In genomic region chr11:36218283-36218921, GRCh38 we compare ENCODE assay signal across 3 cellular contexts.
TF ChIP-seq lines count a peak whose summit lies in the region.

No MANE protein-coding gene starts in this region.

TF ChIP-seq in liver, 16 proteins besides CTCF, POLR2A, EP300 and RAD21 (continued from another document):
- peak; percentile 32 to 63 for TF ChIP-seq RXRA (IDR thresholded peaks at IDR 0.05)
- TF ChIP-seq JUND (IDR thresholded peaks at IDR 0.05) = peak in 1 of 2 donors; percentile 69
- no peak for TF ChIP-seq EGR1 (IDR thresholded peaks at IDR 0.05; ENCODE audit: low read depth in 2 of 2)
- no peak for TF ChIP-seq FOXA1 (IDR thresholded peaks at IDR 0.05)
- peak; percentile 36 for TF ChIP-seq HNF4G (IDR thresholded peaks at IDR 0.05)
- TF ChIP-seq, protein P1, sequence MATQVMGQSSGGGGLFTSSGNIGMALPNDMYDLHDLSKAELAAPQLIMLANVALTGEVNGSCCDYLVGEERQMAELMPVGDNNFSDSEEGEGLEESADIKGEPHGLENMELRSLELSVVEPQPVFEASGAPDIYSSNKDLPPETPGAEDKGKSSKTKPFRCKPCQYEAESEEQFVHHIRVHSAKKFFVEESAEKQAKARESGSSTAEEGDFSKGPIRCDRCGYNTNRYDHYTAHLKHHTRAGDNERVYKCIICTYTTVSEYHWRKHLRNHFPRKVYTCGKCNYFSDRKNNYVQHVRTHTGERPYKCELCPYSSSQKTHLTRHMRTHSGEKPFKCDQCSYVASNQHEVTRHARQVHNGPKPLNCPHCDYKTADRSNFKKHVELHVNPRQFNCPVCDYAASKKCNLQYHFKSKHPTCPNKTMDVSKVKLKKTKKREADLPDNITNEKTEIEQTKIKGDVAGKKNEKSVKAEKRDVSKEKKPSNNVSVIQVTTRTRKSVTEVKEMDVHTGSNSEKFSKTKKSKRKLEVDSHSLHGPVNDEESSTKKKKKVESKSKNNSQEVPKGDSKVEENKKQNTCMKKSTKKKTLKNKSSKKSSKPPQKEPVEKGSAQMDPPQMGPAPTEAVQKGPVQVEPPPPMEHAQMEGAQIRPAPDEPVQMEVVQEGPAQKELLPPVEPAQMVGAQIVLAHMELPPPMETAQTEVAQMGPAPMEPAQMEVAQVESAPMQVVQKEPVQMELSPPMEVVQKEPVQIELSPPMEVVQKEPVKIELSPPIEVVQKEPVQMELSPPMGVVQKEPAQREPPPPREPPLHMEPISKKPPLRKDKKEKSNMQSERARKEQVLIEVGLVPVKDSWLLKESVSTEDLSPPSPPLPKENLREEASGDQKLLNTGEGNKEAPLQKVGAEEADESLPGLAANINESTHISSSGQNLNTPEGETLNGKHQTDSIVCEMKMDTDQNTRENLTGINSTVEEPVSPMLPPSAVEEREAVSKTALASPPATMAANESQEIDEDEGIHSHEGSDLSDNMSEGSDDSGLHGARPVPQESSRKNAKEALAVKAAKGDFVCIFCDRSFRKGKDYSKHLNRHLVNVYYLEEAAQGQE (IDR thresholded peaks at IDR 0.05) = no peak
- TF ChIP-seq, protein P2, sequence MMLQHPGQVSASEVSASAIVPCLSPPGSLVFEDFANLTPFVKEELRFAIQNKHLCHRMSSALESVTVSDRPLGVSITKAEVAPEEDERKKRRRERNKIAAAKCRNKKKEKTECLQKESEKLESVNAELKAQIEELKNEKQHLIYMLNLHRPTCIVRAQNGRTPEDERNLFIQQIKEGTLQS (IDR thresholded peaks at IDR 0.05) = peak; percentile 85
- TF ChIP-seq TAF1 (conservative IDR thresholded peaks at IDR 0.05) = no peak
- TF ChIP-seq YY1 (IDR thresholded peaks at IDR 0.05) = peak; percentile 18

TF ChIP-seq in HepG2, 621 proteins besides CTCF, POLR2A, EP300 and RAD21 (continued from another document):
- TF ChIP-seq HMGXB4 (CRISPR knock-in tag; IDR thresholded peaks at IDR 0.05; ENCODE audit: borderline replicate concordance in 1 of 2, low read depth in 1 of 2) (no peak), ISX (CRISPR knock-in tag; conservative IDR thresholded peaks at IDR 0.05) (no peak), TRIM24 (CRISPR knock-in tag; IDR thresholded peaks at IDR 0.05) (no peak), SP140L (CRISPR knock-in tag; IDR thresholded peaks at IDR 0.05; ENCODE audit: borderline replicate concordance) (no peak), KDM2A (CRISPR knock-in tag; IDR thresholded peaks at IDR 0.05; ENCODE audit: borderline replicate concordance, low read depth) (no peak), KAT7 (CRISPR knock-in tag; IDR thresholded peaks at IDR 0.05; ENCODE audit: borderline replicate concordance) (no peak), MYNN (CRISPR knock-in tag; IDR thresholded peaks at IDR 0.05; ENCODE audit: low read depth) (no peak), KDM5B (CRISPR knock-in tag; IDR thresholded peaks at IDR 0.05; ENCODE audit: borderline replicate concordance) (no peak), ZNF790 (CRISPR knock-in tag; IDR thresholded peaks at IDR 0.05; ENCODE audit: borderline replicate concordance) (no peak), AGO1 (IDR thresholded peaks at IDR 0.05; ENCODE audit: low read depth, low read length, poor library complexity, severe bottlenecking) (no peak), NCOA1 (CRISPR knock-in tag; IDR thresholded peaks at IDR 0.05) (no peak), ZFP36L2 (CRISPR knock-in tag; IDR thresholded peaks at IDR 0.05) (no peak)
- TF ChIP-seq, protein P3, sequence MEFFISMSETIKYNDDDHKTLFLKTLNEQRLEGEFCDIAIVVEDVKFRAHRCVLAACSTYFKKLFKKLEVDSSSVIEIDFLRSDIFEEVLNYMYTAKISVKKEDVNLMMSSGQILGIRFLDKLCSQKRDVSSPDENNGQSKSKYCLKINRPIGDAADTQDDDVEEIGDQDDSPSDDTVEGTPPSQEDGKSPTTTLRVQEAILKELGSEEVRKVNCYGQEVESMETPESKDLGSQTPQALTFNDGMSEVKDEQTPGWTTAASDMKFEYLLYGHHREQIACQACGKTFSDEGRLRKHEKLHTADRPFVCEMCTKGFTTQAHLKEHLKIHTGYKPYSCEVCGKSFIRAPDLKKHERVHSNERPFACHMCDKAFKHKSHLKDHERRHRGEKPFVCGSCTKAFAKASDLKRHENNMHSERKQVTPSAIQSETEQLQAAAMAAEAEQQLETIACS (CRISPR knock-in tag; IDR thresholded peaks at IDR 0.05) = no peak

TF ChIP-seq in SK-N-SH treated with all-trans-retinoic acid at 6 μM for 48 hours, 23 proteins besides CTCF, POLR2A, EP300 and RAD21 (continued from another document):
- TF ChIP-seq, protein P4, sequence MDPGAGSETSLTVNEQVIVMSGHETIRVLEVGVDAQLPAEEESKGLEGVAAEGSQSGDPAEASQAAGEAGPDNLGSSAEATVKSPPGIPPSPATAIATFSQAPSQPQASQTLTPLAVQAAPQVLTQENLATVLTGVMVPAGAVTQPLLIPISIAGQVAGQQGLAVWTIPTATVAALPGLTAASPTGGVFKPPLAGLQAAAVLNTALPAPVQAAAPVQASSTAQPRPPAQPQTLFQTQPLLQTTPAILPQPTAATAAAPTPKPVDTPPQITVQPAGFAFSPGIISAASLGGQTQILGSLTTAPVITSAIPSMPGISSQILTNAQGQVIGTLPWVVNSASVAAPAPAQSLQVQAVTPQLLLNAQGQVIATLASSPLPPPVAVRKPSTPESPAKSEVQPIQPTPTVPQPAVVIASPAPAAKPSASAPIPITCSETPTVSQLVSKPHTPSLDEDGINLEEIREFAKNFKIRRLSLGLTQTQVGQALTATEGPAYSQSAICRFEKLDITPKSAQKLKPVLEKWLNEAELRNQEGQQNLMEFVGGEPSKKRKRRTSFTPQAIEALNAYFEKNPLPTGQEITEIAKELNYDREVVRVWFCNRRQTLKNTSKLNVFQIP (CRISPR knock-in tag; IDR thresholded peaks at IDR 0.05; ENCODE audit: borderline replicate concordance, low read depth) = no peak
- TF ChIP-seq, protein P5, sequence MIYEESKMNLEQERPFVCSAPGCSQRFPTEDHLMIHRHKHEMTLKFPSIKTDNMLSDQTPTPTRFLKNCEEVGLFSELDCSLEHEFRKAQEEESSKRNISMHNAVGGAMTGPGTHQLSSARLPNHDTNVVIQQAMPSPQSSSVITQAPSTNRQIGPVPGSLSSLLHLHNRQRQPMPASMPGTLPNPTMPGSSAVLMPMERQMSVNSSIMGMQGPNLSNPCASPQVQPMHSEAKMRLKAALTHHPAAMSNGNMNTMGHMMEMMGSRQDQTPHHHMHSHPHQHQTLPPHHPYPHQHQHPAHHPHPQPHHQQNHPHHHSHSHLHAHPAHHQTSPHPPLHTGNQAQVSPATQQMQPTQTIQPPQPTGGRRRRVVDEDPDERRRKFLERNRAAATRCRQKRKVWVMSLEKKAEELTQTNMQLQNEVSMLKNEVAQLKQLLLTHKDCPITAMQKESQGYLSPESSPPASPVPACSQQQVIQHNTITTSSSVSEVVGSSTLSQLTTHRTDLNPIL (CRISPR knock-in tag; IDR thresholded peaks at IDR 0.05; ENCODE audit: low read depth) = no peak
- TF ChIP-seq SNAI2 (CRISPR knock-in tag; IDR thresholded peaks at IDR 0.05) (no peak), BACH2 (CRISPR knock-in tag; IDR thresholded peaks at IDR 0.05; ENCODE audit: borderline replicate concordance) (no peak), CSRNP3 (CRISPR knock-in tag; IDR thresholded peaks at IDR 0.05) (no peak), ZNF565 (CRISPR knock-in tag; conservative IDR thresholded peaks at IDR 0.05; ENCODE audit: low read depth) (no peak), ZNF8 (CRISPR knock-in tag; IDR thresholded peaks at IDR 0.05) (no peak), ZC3H10 (CRISPR knock-in tag; IDR thresholded peaks at IDR 0.05) (no peak), ZFP3 (CRISPR knock-in tag; IDR thresholded peaks at IDR 0.05) (no peak)
TF ChIP-seq in SK-N-SH treated with all-trans-retinoic acid at 6 μM for 48 hours: peak in this region for 0.
